Comparison of ENCODE assay signal across 9 cellular contexts in genomic region chr13:110306960-110307696, GRCh38. TPM values are rescaled to one million over a fixed set of nuclear protein-coding genes. Genes with fewer than 3 reads are reported as not detected.
DNase-seq lines count a peak whose midpoint lies in the region; ATAC-seq, FAIRE-seq and TF ChIP-seq lines count a peak whose summit lies in the region.
"Had no signal": no experiment of that assay in that cellular context is flagged by ENCODE, and none has a peak within 500 bp of the region (broad histone marks: within the 10 kb centered on the region; RNA-seq: fewer than 3 reads in every experiment).

Gene COL4A1 (minus strand): TSS chr13:110307157. CDS start chr13:110307027, 130 bp downstream.
Gene COL4A2 (plus strand): TSS chr13:110307284. CDS start chr13:110307904, 620 bp downstream.

- DNase-seq in left cardiac atrium (peak; percentile 84), GM19239 (ENCODE audit: insufficient read length, low spot score) (no peak), NCI-H2196 treated with DMSO at 0.1 percent for 48 hours (lab: John Stamatoyannopoulos, UW; ENCODE audit: unreplicated experiment) (no peak)

- H3K4me1 ChIP-seq in ES-I3 (ENCODE audit: insufficient read depth, low read length) (peaks cover 14% of the 10 kb centered on the region), rectal smooth muscle tissue (ENCODE audit: control insufficient read depth, insufficient read depth, low read length) (peaks cover 44% of the 10 kb centered on the region)

- H3K27me3 ChIP-seq in rectal smooth muscle tissue (ENCODE audit: control insufficient read depth, insufficient read depth, low read length): no peaks in the 10 kb centered on the region

- H3K9ac ChIP-seq in ES-I3 (ENCODE audit: low read depth, low read length) (peak within 1 kb of the TSS; percentile 89), rectal smooth muscle tissue (ENCODE audit: low read length) (peak within 1 kb of the TSS; percentile 53)

- H3K9me3 ChIP-seq in ES-I3 (ENCODE audit: control insufficient read depth, insufficient read depth, low read length): no peaks in the 10 kb centered on the region

- no peak for FAIRE-seq in GM19239 (lab: Jason Lieb, UNC)

- peak within 1 kb of the TSS; percentile 97 for H3K27ac ChIP-seq in rectal smooth muscle tissue (ENCODE audit: low read depth, low read length)
- H3K27ac ChIP-seq: epithelial cell of prostate had no signal

- TF ChIP-seq CTCF in WI38 (IDR thresholded peaks at IDR 0.05; ENCODE audit: low read depth, low read length): no peak

- intact Hi-C loops in left cardiac atrium (cut with DNase I): loop anchor here (5.0 kb wide), 5 partner anchors 35 to 110 kb away; no protein-coding TSS in a partner anchor

- H3K36me3 ChIP-seq in ES-I3 (ENCODE audit: insufficient read depth, low read length) (no peaks in the 10 kb centered on the region; the same call in 1 of the 2 replicates), rectal smooth muscle tissue (ENCODE audit: control insufficient read depth, insufficient read depth, low read length) (no peaks in the 10 kb centered on the region)

- peak; percentile 85 to 88 for ATAC-seq in left cardiac atrium
- ATAC-seq in HG03280 (IDR thresholded peaks at IDR 0.05; ENCODE audit: unreplicated experiment): no peak
- no peak for ATAC-seq in GM19452 (IDR thresholded peaks at IDR 0.05; ENCODE audit: unreplicated experiment)

- H3K4me3 ChIP-seq in WI38 (ENCODE audit: low read depth, low read length) (peak within 1 kb of the TSS; percentile 91), rectal smooth muscle tissue (ENCODE audit: low read length) (peak within 1 kb of the TSS; percentile 72)

RNA-seq across cellular contexts. Expression of gene COL4A1, which starts in this region (rescaled TPM):
- total RNA-seq in left cardiac atrium: 100 to 1,000 TPM; 210 to 456 TPM

RNA-seq across cellular contexts. Expression of gene COL4A2, which starts in this region (rescaled TPM):
- 100 to 1,000 TPM; 176 to 384 TPM for total RNA-seq in left cardiac atrium

Comparison
In these comparisons a context has a peak if more than half of its experiments do, and no peak if none do; other contexts are left out.
1. ATAC-seq: peak in left cardiac atrium (2 of 2); none in HG03280 (single experiment) and GM19452 (single experiment).